Comparison of ENCODE assay signal across 16 cellular contexts in genomic region chr7:35712563-35713226, GRCh38. TPM values are rescaled to one million over a fixed set of nuclear protein-coding genes. Genes with fewer than 3 reads are reported as not detected.
DNase-seq lines count a peak whose midpoint lies in the region; ATAC-seq, FAIRE-seq and TF ChIP-seq lines count a peak whose summit lies in the region.
"Had no signal": no experiment of that assay in that cellular context is flagged by ENCODE, and none has a peak within 500 bp of the region (broad histone marks: within the 10 kb centered on the region; RNA-seq: fewer than 3 reads in every experiment).

No MANE protein-coding gene starts in this region.

- H3K9me2 ChIP-seq in OCI-LY7 (ENCODE audit: insufficient read depth, low read length): no peaks in the 10 kb centered on the region

- H3K36me3 ChIP-seq in OCI-LY7 (ENCODE audit: insufficient read depth, low read length) (no peaks in the 10 kb centered on the region), trophoblast cell (ENCODE audit: control insufficient read depth in 1 of 2, insufficient read depth in 2 of 2, low read length in 2 of 2) (no peaks in the 10 kb centered on the region)
- H3K36me3 ChIP-seq: BE2C had no signal

- H2AFZ ChIP-seq in OCI-LY7 (ENCODE audit: low read length) (peak overlapping the region; percentile 2; the same call in 1 of the 2 replicates), trophoblast cell (ENCODE audit: insufficient read depth, low read length, poor library complexity) (no peak overlapping the region)

- H2BK5ac ChIP-seq in trophoblast cell (ENCODE audit: low read depth, low read length, poor library complexity): no peak overlapping the region

- peaks cover 8% of the 10 kb centered on the region for H3K79me1 ChIP-seq in trophoblast cell (ENCODE audit: low read length)

- FAIRE-seq in A549 (lab: Jason Lieb, UNC): no peak
- FAIRE-seq: GM12891, H1 had no signal

- H2BK12ac ChIP-seq in trophoblast cell (ENCODE audit: low read length): no peak overlapping the region

- H3K4ac ChIP-seq in trophoblast cell (ENCODE audit: low read depth, low read length): no peak overlapping the region

- no peak overlapping the region for H4K91ac ChIP-seq in trophoblast cell (ENCODE audit: low read depth, low read length)

- H3K4me3 ChIP-seq in A549: no peak overlapping the region
- H3K4me3 ChIP-seq in OCI-LY7 (ENCODE audit: low read depth, low read length, poor library complexity, severe bottlenecking): no peak overlapping the region
- H3K4me3 ChIP-seq in dorsolateral prefrontal cortex: no peak overlapping the region
- H3K4me3 ChIP-seq in trophoblast cell (ENCODE audit: low read depth, low read length): no peak overlapping the region

- H4K8ac ChIP-seq in trophoblast cell (ENCODE audit: low read depth, low read length): no peak overlapping the region

- no peak overlapping the region for H3K18ac ChIP-seq in trophoblast cell (ENCODE audit: low read length)

- no peak overlapping the region for H2BK120ac ChIP-seq in trophoblast cell (ENCODE audit: insufficient read depth, low read length, poor library complexity)

- no peak for TF ChIP-seq POLR2A in A549 (IDR thresholded peaks at IDR 0.05; ENCODE audit: low read length)

- H3K9ac ChIP-seq in trophoblast cell (ENCODE audit: low read length): no peak overlapping the region

- no peaks in the 10 kb centered on the region for H4K20me1 ChIP-seq in OCI-LY7 (ENCODE audit: insufficient read depth, low read length)

- no peaks in the 10 kb centered on the region for H3K27me3 ChIP-seq in dorsolateral prefrontal cortex
- no peaks in the 10 kb centered on the region for H3K27me3 ChIP-seq in trophoblast cell (ENCODE audit: insufficient read depth, low read length)
- H3K27me3 ChIP-seq: BE2C had no signal

- no peaks in the 10 kb centered on the region for H3K79me2 ChIP-seq in OCI-LY7 (ENCODE audit: insufficient read depth, low read depth, low read length)
- H3K79me2 ChIP-seq in trophoblast cell (ENCODE audit: control insufficient read depth, insufficient read depth, low read length, poor library complexity): no peaks in the 10 kb centered on the region

- H3K9me3 ChIP-seq in A549 (no peaks in the 10 kb centered on the region), OCI-LY7 (ENCODE audit: low read length) (no peaks in the 10 kb centered on the region), trophoblast cell (ENCODE audit: insufficient read depth, low read depth, low read length) (no peaks in the 10 kb centered on the region)
- H3K9me3 ChIP-seq: BE2C had no signal

- no peak for TF ChIP-seq RAD21 in A549 (conservative IDR thresholded peaks at IDR 0.05 in 1 of 2, IDR thresholded peaks at IDR 0.05 in 1 of 2)

- H3K14ac ChIP-seq in trophoblast cell (ENCODE audit: low read length): no peak overlapping the region

- BruUV-seq in OCI-LY7 (replicated peaks; lab: Mats Ljungman, UMichigan): no TSS peak

- 94% methylated on average over 7 of the region's 7 CpGs for WGBS in A549 (ENCODE audit: missing lambda C conversion rate)
- WGBS in trophoblast cell (ENCODE audit: extremely low coverage, insufficient coverage, insufficient read length): no CpG with 5 or more reads among the region's 7 CpGs

- TF ChIP-seq EP300 in A549 (IDR thresholded peaks at IDR 0.05): no peak

- H3K4me2 ChIP-seq in A549: no peak overlapping the region
- H3K4me2 ChIP-seq in OCI-LY7 (ENCODE audit: low read length): no peak overlapping the region
- H3K4me2 ChIP-seq in trophoblast cell (ENCODE audit: low read length): no peak overlapping the region

- intact Hi-C loops in OCI-LY7 (cut with micrococcal nuclease; ENCODE audit: unreplicated experiment): no loop called here
- intact Hi-C loops in dorsolateral prefrontal cortex (cut with DNase I): no loop called here

- H4K12ac ChIP-seq in trophoblast cell (ENCODE audit: low read depth, low read length): no peak overlapping the region

- H3K23ac ChIP-seq in trophoblast cell (ENCODE audit: low read length): no peak overlapping the region

- ATAC-seq in A549: no peak

- CTCF ChIA-PET in A549 (lab: Yijun Ruan, JAX): interaction anchor here (0.7 to 7.5 kb wide), 6 partner anchors 15 to 263 kb away, joined by 3 to 81 read pairs (median 3); partner anchors contain the start of gene HERPUD2
- CTCF ChIA-PET in OCI-LY7 (lab: Charles Lee; ENCODE audit: unreplicated experiment): interaction anchor here (1.1 kb wide), 1 partner anchor 12 kb away, joined by 4 read pairs; no protein-coding TSS in a partner anchor

- H3K4me1 ChIP-seq in A549: peaks cover 9% of the 10 kb centered on the region; the same call in 1 of the 3 replicates
- H3K4me1 ChIP-seq in OCI-LY7 (ENCODE audit: insufficient read depth, low read length, poor library complexity, severe bottlenecking): peaks cover 65% of the 10 kb centered on the region
- H3K4me1 ChIP-seq in trophoblast cell (ENCODE audit: control insufficient read depth in 1 of 2, insufficient read depth in 2 of 2, low read length in 2 of 2): peaks cover 5 to 13% of the 10 kb centered on the region in 2 experiments

- no peak overlapping the region for H3K27ac ChIP-seq in A549
- no peak overlapping the region for H3K27ac ChIP-seq in OCI-LY7 (ENCODE audit: low read depth, low read length, poor library complexity, severe bottlenecking)
- H3K27ac ChIP-seq in dorsolateral prefrontal cortex: peak overlapping the region in 36 of 59 donors; percentile 1 to 98 (median 93)
- no peak overlapping the region for H3K27ac ChIP-seq in trophoblast cell (ENCODE audit: low read depth, low read length)
- H3K27ac ChIP-seq: C4-2B had no signal

- peak overlapping the region; percentile 37 for H2AK5ac ChIP-seq in trophoblast cell (ENCODE audit: low read length)

- TF ChIP-seq CTCF in A549 (IDR thresholded peaks at IDR 0.05): no peak
- no peak for TF ChIP-seq CTCF in OCI-LY7 (conservative IDR thresholded peaks at IDR 0.05; ENCODE audit: low read length)
- no peak for TF ChIP-seq CTCF in dorsolateral prefrontal cortex (IDR thresholded peaks at IDR 0.05 in 54 of 56, conservative IDR thresholded peaks at IDR 0.05 in 2 of 56; ENCODE audit: low read depth in 1 of 56, partially characterized antibody in 56 of 56)

- POLR2A ChIA-PET in A549 (lab: Yijun Ruan, JAX): interaction anchor here (1.4 kb wide), 1 partner anchor 88 kb away, joined by 3 read pairs; the partner anchor contains the start of gene SEPTIN7
- POLR2A ChIA-PET in OCI-LY7 (lab: Charles Lee): interaction anchor here (0.6 to 9.7 kb wide), 9 partner anchors 8 to 711 kb away, joined by 3 to 148 read pairs (median 4); partner anchors contain the start of genes HERPUD2 and SEPTIN7

- no peak for DNase-seq in A549 (ENCODE audit: low read depth in 1 of 2, low spot score in 1 of 2)
- DNase-seq in OCI-LY7 (ENCODE audit: low spot score): no peak
- DNase-seq in dorsolateral prefrontal cortex: no peak
- no peak for DNase-seq in trophoblast cell
- no peak for DNase-seq in stimulated activated CD4-positive, alpha-beta T cell treated with anti-CD3 and anti-CD28 coated beads, Interleukin-2, amount 100 ng/mL, for 24 hours
- DNase-seq in HT-29 (ENCODE audit: low spot score): no peak
- DNase-seq in NCI-H1436 (lab: John Stamatoyannopoulos, UW): no peak
- no peak for DNase-seq in NOMO-1 treated with dmso at 0.1 percent for 144 hours (lab: John Stamatoyannopoulos, UW; ENCODE audit: unreplicated experiment)
- DNase-seq: BE2C; CD4-positive, alpha-beta memory T cell; DMS79; HCEC 1CT; HFFc6 had no signal

TF ChIP-seq in A549, 52 proteins besides CTCF, POLR2A, EP300 and RAD21:
- no peak for TF ChIP-seq SREBF2 (IDR thresholded peaks at IDR 0.05)
- TF ChIP-seq MAFK (IDR thresholded peaks at IDR 0.05; ENCODE audit: partially characterized antibody): peak; percentile 90
- TF ChIP-seq HOXB13 (CRISPR knock-in tag; IDR thresholded peaks at IDR 0.05; ENCODE audit: low read depth): no peak

RNA-seq across cellular contexts. Expression of gene HERPUD2, which starts 17.8 kb away (rescaled TPM):
- 34.8 and 47.8 TPM in 2 replicates for polyA plus RNA-seq in A549 (2011; rRNA removed)
- 18.0 and 25.4 TPM in 2 replicates for polyA plus RNA-seq in A549 (2012; cell fraction: cytosol; rRNA removed)
- polyA plus RNA-seq in A549 (2012; cell fraction: nucleus; rRNA removed): 16.1 and 21.7 TPM in 2 replicates
- polyA plus RNA-seq in A549 (2017; fragmentation: RNase III; extraction: RNeasy Plus Mini Kit Qiagen cat#74134 plus additional on column Dnase treatment): 11.7 to 15.3 TPM (median 13.2 TPM) in 3 replicates
- polyA minus RNA-seq in A549 (2011; rRNA and poly(A)+ RNA removed): 68.1 and 80.1 TPM in 2 replicates
- 11.9 and 18.8 TPM in 2 replicates for total RNA-seq in OCI-LY7 (2014; rRNA removed; shearing (Covaris generic))
- total RNA-seq in OCI-LY7 (2022): 20.6 and 26.4 TPM in 2 replicates
- total RNA-seq in dorsolateral prefrontal cortex: 10 to 100 TPM; 24.1 to 66.9 (median 36.4) TPM
- 41.0 and 43.0 TPM in 2 replicates for polyA plus RNA-seq in trophoblast cell (2013)
- 20.3 and 20.8 TPM in 2 replicates for total RNA-seq in HT-29 (2014; rRNA removed; shearing (Covaris generic))

Comparison
In these comparisons a context has a peak if more than half of its experiments do, and no peak if none do; other contexts are left out.
1. H3K27ac ChIP-seq: peak in dorsolateral prefrontal cortex (36 of 59); none in A549 (0 of 2), OCI-LY7 (single experiment) and trophoblast cell (single experiment).